ENCODE assay signal across 17 cellular contexts in the genomic region with DNA sequence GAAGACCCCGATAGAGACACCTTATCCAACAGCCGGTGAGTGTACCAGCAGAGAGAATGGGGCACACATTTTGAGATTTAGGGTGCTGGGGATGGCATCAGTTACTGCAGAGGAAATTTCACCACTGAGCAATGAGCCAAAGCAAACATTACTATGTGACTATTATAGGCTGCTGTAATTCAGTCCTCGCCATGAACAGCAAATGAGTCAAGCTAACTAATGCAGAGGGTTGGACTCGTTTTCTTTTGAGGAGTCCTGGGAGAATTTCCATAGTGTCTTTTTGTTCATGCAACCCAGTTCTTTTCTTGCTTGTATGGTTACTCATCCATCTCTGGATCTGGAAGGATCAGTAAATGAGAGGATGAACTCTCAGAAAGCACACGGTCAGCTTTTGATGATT.
DNase-seq lines count a peak whose midpoint lies in the region; ATAC-seq and TF ChIP-seq lines count a peak whose summit lies in the region.
"Had no signal": no experiment of that assay in that cellular context is flagged by ENCODE, and none has a peak within 500 bp of the region (broad histone marks: within the 10 kb centered on the region; RNA-seq: fewer than 3 reads in every experiment).

No MANE protein-coding gene starts in this region.

- H3K27me3 ChIP-seq in RWPE2 (ENCODE audit: insufficient read depth, poor library complexity, severe bottlenecking) (no peaks in the 10 kb centered on the region), esophagus muscularis mucosa (no peaks in the 10 kb centered on the region), ovary (no peaks in the 10 kb centered on the region)
- H3K27me3 ChIP-seq: gastrocnemius medialis, right atrium auricular region had no signal

- no peak overlapping the region for H3K27ac Mint-ChIP-seq in mesothelial cell of epicardium
- H3K27ac Mint-ChIP-seq: activated naive CD8-positive, alpha-beta T cell treated with anti-CD3 and anti-CD28 coated beads, Interleukin-2, amount 10 ng/mL, durations not matched to agents 7 days and 5 days; stimulated activated memory B cell treated with anti-CD40 and anti-IgM and Interleukin-4, amounts not matched to agents 10 μg/mL and 1 μg/mL and 100 μg/mL, for 72 hours had no signal

- no peaks in the 10 kb centered on the region for H3K36me3 ChIP-seq in RWPE2 (ENCODE audit: low read depth)
- no peaks in the 10 kb centered on the region for H3K36me3 ChIP-seq in esophagus muscularis mucosa
- H3K36me3 ChIP-seq in ovary, result no peaks in the 10 kb centered on the region
- H3K36me3 ChIP-seq: gastrocnemius medialis, right atrium auricular region had no signal

- H3K4me3 ChIP-seq in RWPE2 (ENCODE audit: severe bottlenecking), result no peak overlapping the region
- H3K4me3 ChIP-seq in esophagus muscularis mucosa, result no peak overlapping the region
- H3K4me3 ChIP-seq in skeletal muscle cell (ENCODE audit: low read depth, low read length), result no peak overlapping the region
- no peak overlapping the region for H3K4me3 ChIP-seq in ovary
- H3K4me3 ChIP-seq: gastrocnemius medialis, right atrium auricular region had no signal

- ATAC-seq in RWPE2 (ENCODE audit: low read depth) (peak; percentile 95), sciatic nerve (no peak)
- ATAC-seq: gastrocnemius medialis; stimulated activated memory B cell treated with anti-CD40 and anti-IgM and Interleukin-4, amounts not matched to agents 10 μg/mL and 1 μg/mL and 100 μg/mL, for 72 hours had no signal

- no peak for TF ChIP-seq EP300 in esophagus muscularis mucosa (IDR thresholded peaks at IDR 0.05)
- TF ChIP-seq EP300 in ovary (IDR thresholded peaks at IDR 0.05), result no peak

- intact Hi-C loops in esophagus muscularis mucosa (cut with DNase I), result no loop called here
- intact Hi-C loops in sciatic nerve (cut with DNase I), result no loop called here
- intact Hi-C loops in ovary (cut with DNase I), result no loop called here

- 86% methylated on average over 5 of the region's 5 CpGs for WGBS in esophagus muscularis mucosa
- 87 to 89% (median 89%) methylated on average over 5 of the region's 5 CpGs for WGBS in ovary, 3 donors

- DNase-seq in GM04503 (ENCODE audit: low read depth) (peak; percentile 72), RWPE2 (ENCODE audit: low spot score) (no peak), esophagus muscularis mucosa (ENCODE audit: extremely low spot score) (peak; percentile 45), skeletal muscle cell (ENCODE audit: low read depth) (peak; percentile 83), mesothelial cell of epicardium (ENCODE audit: low spot score in 2 of 2, unreplicated experiment in 2 of 2) (no peak), sciatic nerve (ENCODE audit: low spot score) (no peak), ovary (no peak)
- DNase-seq: activated CD4-positive, alpha-beta T cell treated with anti-CD3 and anti-CD28 coated beads for 4 hours; activated naive CD8-positive, alpha-beta T cell treated with anti-CD3 and anti-CD28 coated beads, Interleukin-2, amount 10 ng/mL, durations not matched to agents 7 days and 5 days; cortex of kidney; gastrocnemius medialis; kidney glomerular epithelial cell; NCI-H1105; NCI-H345; stimulated activated CD4-positive, alpha-beta T cell treated with anti-CD3 and anti-CD28 coated beads, Interleukin-4, amount 100 ng/mL, for 4 hours had no signal

- H3K9me3 ChIP-seq in RWPE2 (ENCODE audit: severe bottlenecking), result no peaks in the 10 kb centered on the region
- no peaks in the 10 kb centered on the region for H3K9me3 ChIP-seq in esophagus muscularis mucosa
- no peaks in the 10 kb centered on the region for H3K9me3 ChIP-seq in ovary
- H3K9me3 ChIP-seq: gastrocnemius medialis, right atrium auricular region had no signal

- no peak overlapping the region for H3K4me3 Mint-ChIP-seq in mesothelial cell of epicardium
- H3K4me3 Mint-ChIP-seq: activated naive CD8-positive, alpha-beta T cell treated with anti-CD3 and anti-CD28 coated beads, Interleukin-2, amount 10 ng/mL, durations not matched to agents 7 days and 5 days; stimulated activated memory B cell treated with anti-CD40 and anti-IgM and Interleukin-4, amounts not matched to agents 10 μg/mL and 1 μg/mL and 100 μg/mL, for 72 hours had no signal

- H3K9me3 Mint-ChIP-seq in mesothelial cell of epicardium, result no peaks in the 10 kb centered on the region
- H3K9me3 Mint-ChIP-seq: activated naive CD8-positive, alpha-beta T cell treated with anti-CD3 and anti-CD28 coated beads, Interleukin-2, amount 10 ng/mL, durations not matched to agents 7 days and 5 days; stimulated activated memory B cell treated with anti-CD40 and anti-IgM and Interleukin-4, amounts not matched to agents 10 μg/mL and 1 μg/mL and 100 μg/mL, for 72 hours had no signal

- no peaks in the 10 kb centered on the region for H3K36me3 Mint-ChIP-seq in mesothelial cell of epicardium
- H3K36me3 Mint-ChIP-seq: activated naive CD8-positive, alpha-beta T cell treated with anti-CD3 and anti-CD28 coated beads, Interleukin-2, amount 10 ng/mL, durations not matched to agents 7 days and 5 days; stimulated activated memory B cell treated with anti-CD40 and anti-IgM and Interleukin-4, amounts not matched to agents 10 μg/mL and 1 μg/mL and 100 μg/mL, for 72 hours had no signal

- H3K4me1 ChIP-seq in RWPE2 (ENCODE audit: insufficient read depth, poor library complexity, severe bottlenecking) (peaks cover 3% of the 10 kb centered on the region), esophagus muscularis mucosa (no peaks in the 10 kb centered on the region), ovary (ENCODE audit: insufficient read depth) (no peaks in the 10 kb centered on the region)
- H3K4me1 ChIP-seq: gastrocnemius medialis, right atrium auricular region had no signal

- no peak for TF ChIP-seq POLR2A in esophagus muscularis mucosa (IDR thresholded peaks at IDR 0.05; ENCODE audit: low read depth)
- no peak for TF ChIP-seq POLR2A in ovary (IDR thresholded peaks at IDR 0.05)

- H3K27me3 Mint-ChIP-seq in mesothelial cell of epicardium (ENCODE audit: low read depth), result peaks cover 11% of the 10 kb centered on the region
- H3K27me3 Mint-ChIP-seq: activated naive CD8-positive, alpha-beta T cell treated with anti-CD3 and anti-CD28 coated beads, Interleukin-2, amount 10 ng/mL, durations not matched to agents 7 days and 5 days; stimulated activated memory B cell treated with anti-CD40 and anti-IgM and Interleukin-4, amounts not matched to agents 10 μg/mL and 1 μg/mL and 100 μg/mL, for 72 hours had no signal

- H3K27ac ChIP-seq in RWPE2 (ENCODE audit: poor library complexity, severe bottlenecking) (no peak overlapping the region), esophagus muscularis mucosa (replicated peaks in 1 of 4) (no peak overlapping the region), ovary (no peak overlapping the region)
- H3K27ac ChIP-seq: gastrocnemius medialis, right atrium auricular region had no signal

- TF ChIP-seq CTCF in RWPE2 (IDR thresholded peaks at IDR 0.05; ENCODE audit: poor library complexity, severe bottlenecking), result no peak
- no peak for TF ChIP-seq CTCF in esophagus muscularis mucosa (IDR thresholded peaks at IDR 0.05)
- no peak for TF ChIP-seq CTCF in mesothelial cell of epicardium (IDR thresholded peaks at IDR 0.05; ENCODE audit: unreplicated experiment)
- no peak for TF ChIP-seq CTCF in ovary (IDR thresholded peaks at IDR 0.05)

- H3K4me1 Mint-ChIP-seq in mesothelial cell of epicardium, result no peaks in the 10 kb centered on the region
- H3K4me1 Mint-ChIP-seq: activated naive CD8-positive, alpha-beta T cell treated with anti-CD3 and anti-CD28 coated beads, Interleukin-2, amount 10 ng/mL, durations not matched to agents 7 days and 5 days; stimulated activated memory B cell treated with anti-CD40 and anti-IgM and Interleukin-4, amounts not matched to agents 10 μg/mL and 1 μg/mL and 100 μg/mL, for 72 hours had no signal

Comparison
In these comparisons a context has a peak if more than half of its experiments do, and no peak if none do; other contexts are left out.
1. DNase-seq: peak in GM04503 (single experiment), esophagus muscularis mucosa (single experiment) and skeletal muscle cell (single experiment); none in RWPE2 (single experiment), mesothelial cell of epicardium (0 of 2), sciatic nerve (single experiment) and ovary (0 of 5).